Comparison of ENCODE assay signal across 1 cellular context in the genomic region with DNA sequence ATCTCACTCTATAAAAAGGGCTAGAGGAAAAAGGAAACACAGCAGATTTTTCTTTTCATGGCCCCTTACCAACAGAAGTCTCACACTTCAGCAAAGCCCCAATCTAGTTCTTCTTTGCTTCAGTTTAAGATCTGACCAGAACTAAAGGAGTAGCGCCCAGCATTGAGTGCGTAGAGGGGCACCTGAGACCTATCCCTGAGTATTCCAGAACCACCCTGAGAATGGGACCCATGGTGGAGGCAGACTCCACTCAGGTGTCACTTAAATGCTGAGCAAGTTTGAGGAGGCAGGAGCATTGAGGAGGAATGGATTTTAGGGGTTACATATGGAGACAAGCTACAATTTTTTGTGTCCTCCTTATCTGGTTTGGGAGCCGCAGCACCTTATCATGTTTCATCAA.
TF ChIP-seq lines count a peak whose summit lies in the region.

No MANE protein-coding gene starts in this region.

TF ChIP-seq in GM23338, 12 proteins besides CTCF, POLR2A, EP300 and RAD21 (continued from another document):
- TF ChIP-seq, protein P1, sequence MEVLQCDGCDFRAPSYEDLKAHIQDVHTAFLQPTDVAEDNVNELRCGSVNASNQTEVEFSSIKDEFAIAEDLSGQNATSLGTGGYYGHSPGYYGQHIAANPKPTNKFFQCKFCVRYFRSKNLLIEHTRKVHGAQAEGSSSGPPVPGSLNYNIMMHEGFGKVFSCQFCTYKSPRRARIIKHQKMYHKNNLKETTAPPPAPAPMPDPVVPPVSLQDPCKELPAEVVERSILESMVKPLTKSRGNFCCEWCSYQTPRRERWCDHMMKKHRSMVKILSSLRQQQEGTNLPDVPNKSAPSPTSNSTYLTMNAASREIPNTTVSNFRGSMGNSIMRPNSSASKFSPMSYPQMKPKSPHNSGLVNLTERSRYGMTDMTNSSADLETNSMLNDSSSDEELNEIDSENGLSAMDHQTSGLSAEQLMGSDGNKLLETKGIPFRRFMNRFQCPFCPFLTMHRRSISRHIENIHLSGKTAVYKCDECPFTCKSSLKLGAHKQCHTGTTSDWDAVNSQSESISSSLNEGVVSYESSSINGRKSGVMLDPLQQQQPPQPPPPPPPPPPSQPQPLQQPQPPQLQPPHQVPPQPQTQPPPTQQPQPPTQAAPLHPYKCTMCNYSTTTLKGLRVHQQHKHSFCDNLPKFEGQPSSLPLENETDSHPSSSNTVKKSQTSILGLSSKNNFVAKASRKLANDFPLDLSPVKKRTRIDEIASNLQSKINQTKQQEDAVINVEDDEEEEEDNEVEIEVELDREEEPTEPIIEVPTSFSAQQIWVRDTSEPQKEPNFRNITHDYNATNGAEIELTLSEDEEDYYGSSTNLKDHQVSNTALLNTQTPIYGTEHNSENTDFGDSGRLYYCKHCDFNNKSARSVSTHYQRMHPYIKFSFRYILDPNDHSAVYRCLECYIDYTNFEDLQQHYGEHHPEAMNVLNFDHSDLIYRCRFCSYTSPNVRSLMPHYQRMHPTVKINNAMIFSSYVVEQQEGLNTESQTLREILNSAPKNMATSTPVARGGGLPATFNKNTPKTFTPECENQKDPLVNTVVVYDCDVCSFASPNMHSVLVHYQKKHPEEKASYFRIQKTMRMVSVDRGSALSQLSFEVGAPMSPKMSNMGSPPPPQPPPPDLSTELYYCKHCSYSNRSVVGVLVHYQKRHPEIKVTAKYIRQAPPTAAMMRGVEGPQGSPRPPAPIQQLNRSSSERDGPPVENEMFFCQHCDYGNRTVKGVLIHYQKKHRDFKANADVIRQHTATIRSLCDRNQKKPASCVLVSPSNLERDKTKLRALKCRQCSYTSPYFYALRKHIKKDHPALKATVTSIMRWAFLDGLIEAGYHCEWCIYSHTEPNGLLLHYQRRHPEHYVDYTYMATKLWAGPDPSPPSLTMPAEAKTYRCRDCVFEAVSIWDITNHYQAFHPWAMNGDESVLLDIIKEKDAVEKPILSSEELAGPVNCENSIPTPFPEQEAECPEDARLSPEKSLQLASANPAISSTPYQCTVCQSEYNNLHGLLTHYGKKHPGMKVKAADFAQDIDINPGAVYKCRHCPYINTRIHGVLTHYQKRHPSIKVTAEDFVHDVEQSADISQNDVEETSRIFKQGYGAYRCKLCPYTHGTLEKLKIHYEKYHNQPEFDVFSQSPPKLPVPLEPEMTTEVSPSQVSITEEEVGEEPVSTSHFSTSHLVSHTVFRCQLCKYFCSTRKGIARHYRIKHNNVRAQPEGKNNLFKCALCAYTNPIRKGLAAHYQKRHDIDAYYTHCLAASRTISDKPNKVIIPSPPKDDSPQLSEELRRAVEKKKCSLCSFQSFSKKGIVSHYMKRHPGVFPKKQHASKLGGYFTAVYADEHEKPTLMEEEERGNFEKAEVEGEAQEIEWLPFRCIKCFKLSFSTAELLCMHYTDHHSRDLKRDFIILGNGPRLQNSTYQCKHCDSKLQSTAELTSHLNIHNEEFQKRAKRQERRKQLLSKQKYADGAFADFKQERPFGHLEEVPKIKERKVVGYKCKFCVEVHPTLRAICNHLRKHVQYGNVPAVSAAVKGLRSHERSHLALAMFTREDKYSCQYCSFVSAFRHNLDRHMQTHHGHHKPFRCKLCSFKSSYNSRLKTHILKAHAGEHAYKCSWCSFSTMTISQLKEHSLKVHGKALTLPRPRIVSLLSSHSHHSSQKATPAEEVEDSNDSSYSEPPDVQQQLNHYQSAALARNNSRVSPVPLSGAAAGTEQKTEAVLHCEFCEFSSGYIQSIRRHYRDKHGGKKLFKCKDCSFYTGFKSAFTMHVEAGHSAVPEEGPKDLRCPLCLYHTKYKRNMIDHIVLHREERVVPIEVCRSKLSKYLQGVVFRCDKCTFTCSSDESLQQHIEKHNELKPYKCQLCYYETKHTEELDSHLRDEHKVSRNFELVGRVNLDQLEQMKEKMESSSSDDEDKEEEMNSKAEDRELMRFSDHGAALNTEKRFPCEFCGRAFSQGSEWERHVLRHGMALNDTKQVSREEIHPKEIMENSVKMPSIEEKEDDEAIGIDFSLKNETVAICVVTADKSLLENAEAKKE (CRISPR knock-in tag; IDR thresholded peaks at IDR 0.05), result no peak
- TF ChIP-seq ZNF331 (CRISPR knock-in tag; IDR thresholded peaks at IDR 0.05; ENCODE audit: low read depth) (no peak), EZH2phosphoT487 (IDR thresholded peaks at IDR 0.05; ENCODE audit: unreplicated experiment) (no peak), STAT1 (IDR thresholded peaks at IDR 0.05; ENCODE audit: unreplicated experiment) (no peak), EZH2 (IDR thresholded peaks at IDR 0.05; ENCODE audit: low read depth, unreplicated experiment) (peak; percentile 79)
- TF ChIP-seq, protein P2, sequence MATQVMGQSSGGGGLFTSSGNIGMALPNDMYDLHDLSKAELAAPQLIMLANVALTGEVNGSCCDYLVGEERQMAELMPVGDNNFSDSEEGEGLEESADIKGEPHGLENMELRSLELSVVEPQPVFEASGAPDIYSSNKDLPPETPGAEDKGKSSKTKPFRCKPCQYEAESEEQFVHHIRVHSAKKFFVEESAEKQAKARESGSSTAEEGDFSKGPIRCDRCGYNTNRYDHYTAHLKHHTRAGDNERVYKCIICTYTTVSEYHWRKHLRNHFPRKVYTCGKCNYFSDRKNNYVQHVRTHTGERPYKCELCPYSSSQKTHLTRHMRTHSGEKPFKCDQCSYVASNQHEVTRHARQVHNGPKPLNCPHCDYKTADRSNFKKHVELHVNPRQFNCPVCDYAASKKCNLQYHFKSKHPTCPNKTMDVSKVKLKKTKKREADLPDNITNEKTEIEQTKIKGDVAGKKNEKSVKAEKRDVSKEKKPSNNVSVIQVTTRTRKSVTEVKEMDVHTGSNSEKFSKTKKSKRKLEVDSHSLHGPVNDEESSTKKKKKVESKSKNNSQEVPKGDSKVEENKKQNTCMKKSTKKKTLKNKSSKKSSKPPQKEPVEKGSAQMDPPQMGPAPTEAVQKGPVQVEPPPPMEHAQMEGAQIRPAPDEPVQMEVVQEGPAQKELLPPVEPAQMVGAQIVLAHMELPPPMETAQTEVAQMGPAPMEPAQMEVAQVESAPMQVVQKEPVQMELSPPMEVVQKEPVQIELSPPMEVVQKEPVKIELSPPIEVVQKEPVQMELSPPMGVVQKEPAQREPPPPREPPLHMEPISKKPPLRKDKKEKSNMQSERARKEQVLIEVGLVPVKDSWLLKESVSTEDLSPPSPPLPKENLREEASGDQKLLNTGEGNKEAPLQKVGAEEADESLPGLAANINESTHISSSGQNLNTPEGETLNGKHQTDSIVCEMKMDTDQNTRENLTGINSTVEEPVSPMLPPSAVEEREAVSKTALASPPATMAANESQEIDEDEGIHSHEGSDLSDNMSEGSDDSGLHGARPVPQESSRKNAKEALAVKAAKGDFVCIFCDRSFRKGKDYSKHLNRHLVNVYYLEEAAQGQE (IDR thresholded peaks at IDR 0.05; ENCODE audit: unreplicated experiment), result no peak
